Comparison of ENCODE assay signal across 15 cellular contexts in genomic region chr3:73602171-73602570, GRCh38. TPM values are rescaled to one million over a fixed set of nuclear protein-coding genes. Genes with fewer than 3 reads are reported as not detected.
DNase-seq lines count a peak whose midpoint lies in the region; ATAC-seq, FAIRE-seq and TF ChIP-seq lines count a peak whose summit lies in the region.
"Had no signal": no experiment of that assay in that cellular context is flagged by ENCODE, and none has a peak within 500 bp of the region (broad histone marks: within the 10 kb centered on the region; RNA-seq: fewer than 3 reads in every experiment).

No MANE protein-coding gene starts in this region.

- H3K27me3 ChIP-seq in subcutaneous abdominal adipose tissue (ENCODE audit: control insufficient read depth in 5 of 5, insufficient read depth in 4 of 5, low read length in 5 of 5) = no peaks in the 10 kb centered on the region
- H3K27me3 ChIP-seq: Peyer's patch had no signal

- peaks cover 0 to 7% (median 2%) of the 10 kb centered on the region in 5 donors for H3K36me3 ChIP-seq in subcutaneous abdominal adipose tissue (ENCODE audit: control insufficient read depth in 5 of 5, insufficient read depth in 5 of 5, low read length in 5 of 5)
- H3K36me3 ChIP-seq: Peyer's patch had no signal

- H3K36me3 Mint-ChIP-seq in brain = peaks cover 49% of the 10 kb centered on the region
- H3K36me3 Mint-ChIP-seq in effector memory CD8-positive, alpha-beta T cell (ENCODE audit: insufficient read depth) = no peaks in the 10 kb centered on the region
- H3K36me3 Mint-ChIP-seq: activated naive CD4-positive, alpha-beta T cell treated with anti-CD3 and anti-CD28 coated beads, Interleukin-2, amount 10 ng/mL, durations not matched to agents 7 days and 5 days had no signal

- peaks cover 6 to 61% (median 57%) of the 10 kb centered on the region in 5 donors for H3K4me1 ChIP-seq in subcutaneous abdominal adipose tissue (ENCODE audit: control insufficient read depth in 5 of 5, insufficient read depth in 5 of 5, low read length in 5 of 5)
- H3K4me1 ChIP-seq: parathyroid adenoma had no signal

- no peak for FAIRE-seq in H54 (lab: Jason Lieb, UNC)

- peak; percentile 52 for ATAC-seq in left ventricle myocardium superior
- ATAC-seq in effector memory CD8-positive, alpha-beta T cell (replicated peaks) = no peak
- ATAC-seq: stimulated activated naive CD8-positive, alpha-beta T cell treated with anti-CD3 and anti-CD28 coated beads, Interleukin-15, Interleukin-2, amounts not matched to agents 100 U/mL and 50 U/mL, for 24 hours had no signal

- H3K27me3 Mint-ChIP-seq in brain = peaks cover 4% of the 10 kb centered on the region
- no peaks in the 10 kb centered on the region for H3K27me3 Mint-ChIP-seq in effector memory CD8-positive, alpha-beta T cell
- H3K27me3 Mint-ChIP-seq: activated naive CD4-positive, alpha-beta T cell treated with anti-CD3 and anti-CD28 coated beads, Interleukin-2, amount 10 ng/mL, durations not matched to agents 7 days and 5 days had no signal

- H3K4me1 Mint-ChIP-seq in brain = peaks cover 22% of the 10 kb centered on the region
- no peaks in the 10 kb centered on the region for H3K4me1 Mint-ChIP-seq in effector memory CD8-positive, alpha-beta T cell (ENCODE audit: low read depth in 2 of 2)
- H3K4me1 Mint-ChIP-seq: activated naive CD4-positive, alpha-beta T cell treated with anti-CD3 and anti-CD28 coated beads, Interleukin-2, amount 10 ng/mL, durations not matched to agents 7 days and 5 days had no signal

- no peaks in the 10 kb centered on the region for H3K9me3 Mint-ChIP-seq in brain
- H3K9me3 Mint-ChIP-seq in effector memory CD8-positive, alpha-beta T cell = peaks cover 8 to 10% of the 10 kb centered on the region in 2 donors
- H3K9me3 Mint-ChIP-seq: activated naive CD4-positive, alpha-beta T cell treated with anti-CD3 and anti-CD28 coated beads, Interleukin-2, amount 10 ng/mL, durations not matched to agents 7 days and 5 days had no signal

- H3K4me3 ChIP-seq in HFF-Myc (replicated peaks; ENCODE audit: low read depth, low read length) (no peak overlapping the region), subcutaneous abdominal adipose tissue (ENCODE audit: low read depth in 1 of 5, low read length in 5 of 5) (no peak overlapping the region)
- H3K4me3 ChIP-seq: Peyer's patch had no signal

- peak overlapping the region in 4 of 5 experiments; percentile 20 to 55 (median 38) for H3K4me3 Mint-ChIP-seq in brain
- no peak overlapping the region for H3K4me3 Mint-ChIP-seq in effector memory CD8-positive, alpha-beta T cell
- H3K4me3 Mint-ChIP-seq: activated naive CD4-positive, alpha-beta T cell treated with anti-CD3 and anti-CD28 coated beads, Interleukin-2, amount 10 ng/mL, durations not matched to agents 7 days and 5 days had no signal

- H3K9ac ChIP-seq in subcutaneous abdominal adipose tissue (ENCODE audit: low read length in 5 of 5) = no peak overlapping the region
- H3K9ac ChIP-seq: parathyroid adenoma had no signal

- H3K27ac Mint-ChIP-seq in brain = no peak overlapping the region
- H3K27ac Mint-ChIP-seq in effector memory CD8-positive, alpha-beta T cell = no peak overlapping the region
- H3K27ac Mint-ChIP-seq: activated naive CD4-positive, alpha-beta T cell treated with anti-CD3 and anti-CD28 coated beads, Interleukin-2, amount 10 ng/mL, durations not matched to agents 7 days and 5 days had no signal

- peak overlapping the region; percentile 64 for H3K27ac ChIP-seq in subcutaneous abdominal adipose tissue (ENCODE audit: low read depth, low read length)
- H3K27ac ChIP-seq: parathyroid adenoma had no signal

- no peaks in the 10 kb centered on the region for H3K9me3 ChIP-seq in subcutaneous abdominal adipose tissue (ENCODE audit: control insufficient read depth in 5 of 5, low read length in 5 of 5)
- H3K9me3 ChIP-seq: Peyer's patch had no signal

- TF ChIP-seq CTCF in HFF-Myc (IDR thresholded peaks at IDR 0.05; ENCODE audit: low read depth, low read length, missing control alignments) (no peak), brain (conservative IDR thresholded peaks at IDR 0.05) (no peak)

- intact Hi-C loops in left ventricle myocardium superior (cut with micrococcal nuclease) = no loop called here

- DNase-seq in HFF-Myc (ENCODE audit: extremely low read depth, low read depth) (peak; percentile 35), left ventricle myocardium superior (peak; percentile 56), H54 (ENCODE audit: insufficient read length, low spot score) (no peak)
- no peak for DNase-seq in NK-92 treated with Interleukin-12 subunit alpha and Interleukin-12 subunit beta, amount 100 ng/mL, for 24 hours (lab: John Stamatoyannopoulos, UW)
- DNase-seq in effector memory CD8-positive, alpha-beta T cell = no peak
- DNase-seq: activated naive CD4-positive, alpha-beta T cell treated with anti-CD3 and anti-CD28 coated beads, Interleukin-2, amount 10 ng/mL, durations not matched to agents 7 days and 5 days; dermis blood vessel endothelial cell; hypothalamus; MM.1S; Peyer's patch; stimulated activated naive CD8-positive, alpha-beta T cell treated with anti-CD3 and anti-CD28 coated beads, Interleukin-15, Interleukin-2, amounts not matched to agents 100 U/mL and 50 U/mL, for 24 hours; T-helper 9 cell had no signal

- TF ChIP-seq POLR2A in H54 (IDR thresholded peaks at IDR 0.05; ENCODE audit: low read depth, low read length) = no peak

RNA-seq across cellular contexts. Expression of gene PDZRN3, which starts 22.6 kb away (rescaled TPM):
- polyA plus RNA-seq in brain (ENCODE audit: insufficient read depth, low read depth, low replicate concordance) = 14.2 TPM
- 147 TPM for total RNA-seq in left ventricle myocardium superior

Comparison
In these comparisons a context has a peak if more than half of its experiments do, and no peak if none do; other contexts are left out.
1. DNase-seq: peak in HFF-Myc (single experiment) and left ventricle myocardium superior (single experiment); none in NK-92 treated with Interleukin-12 subunit alpha and Interleukin-12 subunit beta, amount 100 ng/mL, for 24 hours (single experiment), H54 (single experiment) and effector memory CD8-positive, alpha-beta T cell (0 of 3).
2. H3K4me3 Mint-ChIP-seq: peak in brain (4 of 5); none in effector memory CD8-positive, alpha-beta T cell (0 of 2).